ENCODE assay signal across 25 cellular contexts in the genomic region with DNA sequence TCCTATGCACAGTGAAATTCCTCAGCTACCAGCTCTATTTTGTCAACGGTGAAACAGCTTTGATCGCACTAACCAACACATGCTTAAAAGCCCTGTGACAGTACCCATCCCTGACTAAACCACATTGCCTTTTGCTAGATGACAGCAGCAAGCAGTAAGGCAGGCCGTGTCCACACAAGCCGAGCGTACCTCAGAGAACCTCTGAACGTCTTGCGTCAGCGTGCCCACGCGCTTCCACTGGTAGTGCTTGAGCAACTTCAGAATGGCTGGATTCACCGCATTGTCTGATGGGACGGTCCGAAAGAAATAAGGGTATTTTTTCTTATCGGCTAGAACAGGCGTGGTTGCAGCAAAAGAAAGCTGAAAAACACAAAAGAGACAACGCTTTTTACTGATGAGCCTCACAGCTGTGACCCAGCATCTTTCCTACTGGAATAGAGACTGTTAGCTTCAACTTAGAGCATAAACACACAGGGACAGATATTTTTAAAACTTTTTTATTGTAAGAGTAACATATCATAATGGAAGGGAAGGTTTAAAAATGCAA.
"Had no signal": no experiment of that assay in that cellular context is flagged by ENCODE, and none has a peak within 500 bp of the region (broad histone marks: within the 10 kb centered on the region; RNA-seq: fewer than 3 reads in every experiment).

No MANE protein-coding gene starts in this region.

- H3K36me3 ChIP-seq: esophagus squamous epithelium, heart right ventricle, lower lobe of right lung, right lobe of liver, suprapubic skin had no signal

- H3K27me3 ChIP-seq: right lobe of liver, suprapubic skin had no signal

- H3K4me3 ChIP-seq: coronary artery, esophagus squamous epithelium, heart right ventricle, lower lobe of right lung, right lobe of liver, smooth muscle cell, suprapubic skin had no signal

- DNase-seq: dermis blood vessel endothelial cell; effector memory CD4-positive, alpha-beta T cell; esophagus squamous epithelium; foreskin melanocyte; glutamatergic neuron; heart right ventricle; hippocampal formation; kidney glomerular epithelial cell; left colon; left ventricle myocardium superior; lower lobe of right lung; mesendoderm; naive thymus-derived CD8-positive, alpha-beta T cell; right lobe of liver; stimulated activated CD4-positive, alpha-beta T cell treated with anti-CD3 and anti-CD28 coated beads, Interleukin-12 subunit alpha, Interleukin-12 subunit beta, amount 100 ng/mL, for 4 hours; stimulated activated CD4-positive, alpha-beta T cell treated with anti-CD3 and anti-CD28 coated beads, Interleukin-1b, Interleukin-23, amount 100 ng/mL, for 48 hours; stimulated activated CD4-positive, alpha-beta T cell treated with anti-CD3 and anti-CD28 coated beads, Interleukin-4, amount 100 ng/mL, for 1 hour; stimulated activated CD8-positive, alpha-beta memory T cell treated with anti-CD3 and anti-CD28 coated beads, Interleukin-4, amount 100 ng/mL, for 48 hours; stimulated activated naive CD4-positive, alpha-beta T cell; stimulated activated naive CD8-positive, alpha-beta T cell treated with anti-CD3 and anti-CD28 coated beads, Interleukin-15, amount 100 ng/mL, for 72 hours had no signal

- H3K9me3 ChIP-seq: esophagus squamous epithelium, heart right ventricle, lower lobe of right lung, right lobe of liver, suprapubic skin had no signal

- H2AFZ ChIP-seq: parathyroid adenoma had no signal

- H3K27ac ChIP-seq: coronary artery, esophagus squamous epithelium, heart right ventricle, lower lobe of right lung, parathyroid adenoma, right lobe of liver, suprapubic skin had no signal

- H3K4me2 ChIP-seq: smooth muscle cell had no signal

- H3K9ac ChIP-seq: parathyroid adenoma had no signal

- H3K79me2 ChIP-seq: parathyroid adenoma had no signal

- H3K4me1 ChIP-seq: esophagus squamous epithelium, heart right ventricle, lower lobe of right lung, parathyroid adenoma, right lobe of liver, suprapubic skin had no signal

- FAIRE-seq: islet of Langerhans had no signal

- ATAC-seq: heart right ventricle; left colon; left ventricle myocardium superior; lower lobe of right lung; naive thymus-derived CD8-positive, alpha-beta T cell; right lobe of liver; stimulated activated naive CD8-positive, alpha-beta T cell treated with anti-CD3 and anti-CD28 coated beads, Interleukin-15, amount 100 ng/mL, for 72 hours had no signal
